Comparison of ENCODE assay signal across 9 cellular contexts in the genomic region with DNA sequence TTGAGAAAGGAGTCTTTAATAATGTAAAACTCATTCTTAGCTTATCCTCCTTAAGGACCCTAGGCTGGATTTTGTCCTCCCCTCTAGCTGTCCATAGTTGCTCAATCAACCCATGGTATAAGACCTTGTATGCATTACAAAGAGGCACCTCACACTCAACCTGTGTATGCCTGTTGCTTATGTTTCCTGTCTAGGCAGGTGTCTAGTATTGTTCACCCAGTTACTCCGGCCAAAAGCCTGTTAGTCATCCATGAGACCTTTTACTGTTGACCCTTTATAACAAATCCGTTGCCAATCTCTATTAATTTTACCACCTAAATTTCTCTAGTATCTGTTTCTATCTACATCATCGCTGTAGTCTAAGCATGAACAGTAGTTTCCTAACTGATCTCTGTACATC. TPM values are rescaled to one million over a fixed set of nuclear protein-coding genes. Genes with fewer than 3 reads are reported as not detected.
DNase-seq lines count a peak whose midpoint lies in the region; ATAC-seq and TF ChIP-seq lines count a peak whose summit lies in the region.
"Had no signal": no experiment of that assay in that cellular context is flagged by ENCODE, and none has a peak within 500 bp of the region (broad histone marks: within the 10 kb centered on the region; RNA-seq: fewer than 3 reads in every experiment).

No MANE protein-coding gene starts in this region.

- H3K36me3 Mint-ChIP-seq in WTC11 = peaks cover 3% of the 10 kb centered on the region; the same call in 1 of the 2 replicates

- peaks cover 5% of the 10 kb centered on the region; the same call in 1 of the 2 replicates for H3K9me3 Mint-ChIP-seq in WTC11
- H3K9me3 Mint-ChIP-seq: T-cell had no signal

- no peak overlapping the region for H3K4me3 Mint-ChIP-seq in WTC11
- H3K4me3 Mint-ChIP-seq: T-cell had no signal

- CTCF ChIA-PET in WTC11 (lab: Charles Lee) = no interaction called here

- ATAC-seq in GM18520 (IDR thresholded peaks at IDR 0.05; ENCODE audit: unreplicated experiment) (peak; percentile 18), GM21619 (IDR thresholded peaks at IDR 0.05; ENCODE audit: unreplicated experiment) (peak; percentile 20), HG03469 (IDR thresholded peaks at IDR 0.05; ENCODE audit: unreplicated experiment) (peak; percentile 22), WTC11 (no peak)
- ATAC-seq: T-cell had no signal

- no peak overlapping the region for H3K27ac Mint-ChIP-seq in WTC11

- DNase-seq in kidney tubule cell (ENCODE audit: low spot score) (peak; percentile 50), WTC11 (ENCODE audit: low spot score) (no peak), A172 (ENCODE audit: low spot score) (no peak), NCI-H2227 (lab: John Stamatoyannopoulos, UW; ENCODE audit: unreplicated experiment) (no peak)
- no peak for DNase-seq in stimulated activated naive CD4-positive, alpha-beta T cell treated with Interleukin-2 at 50 U/mL for 16 hours (lab: John Stamatoyannopoulos, UW)
- DNase-seq: T-cell had no signal

- H3K27me3 Mint-ChIP-seq in WTC11 (ENCODE audit: low read depth) = no peaks in the 10 kb centered on the region
- H3K27me3 Mint-ChIP-seq: T-cell had no signal

- POLR2A ChIA-PET in WTC11 (lab: Charles Lee) = no interaction called here

- TF ChIP-seq CTCF in WTC11 (IDR thresholded peaks at IDR 0.05) = no peak

- H3K4me1 Mint-ChIP-seq in WTC11 = peaks cover 26% of the 10 kb centered on the region

TF ChIP-seq in WTC11, 78 proteins besides CTCF, POLR2A, EP300 and RAD21:
- TF ChIP-seq RORB (CRISPR knock-in tag; IDR thresholded peaks at IDR 0.05) (no peak), NR3C1 (CRISPR knock-in tag; conservative IDR thresholded peaks at IDR 0.05; ENCODE audit: low read depth) (no peak), MXD4 (CRISPR knock-in tag; IDR thresholded peaks at IDR 0.05; ENCODE audit: borderline replicate concordance) (no peak), NFE2L1 (CRISPR knock-in tag; IDR thresholded peaks at IDR 0.05) (no peak), NFATC4 (CRISPR knock-in tag; IDR thresholded peaks at IDR 0.05) (no peak), ZNF423 (CRISPR knock-in tag; IDR thresholded peaks at IDR 0.05) (no peak), ZBTB21 (CRISPR knock-in tag; IDR thresholded peaks at IDR 0.05; ENCODE audit: borderline replicate concordance) (no peak), ATF1 (CRISPR knock-in tag; IDR thresholded peaks at IDR 0.05) (no peak), NFYB (CRISPR knock-in tag; conservative IDR thresholded peaks at IDR 0.05; ENCODE audit: low read depth) (no peak)
- TF ChIP-seq, protein P1, sequence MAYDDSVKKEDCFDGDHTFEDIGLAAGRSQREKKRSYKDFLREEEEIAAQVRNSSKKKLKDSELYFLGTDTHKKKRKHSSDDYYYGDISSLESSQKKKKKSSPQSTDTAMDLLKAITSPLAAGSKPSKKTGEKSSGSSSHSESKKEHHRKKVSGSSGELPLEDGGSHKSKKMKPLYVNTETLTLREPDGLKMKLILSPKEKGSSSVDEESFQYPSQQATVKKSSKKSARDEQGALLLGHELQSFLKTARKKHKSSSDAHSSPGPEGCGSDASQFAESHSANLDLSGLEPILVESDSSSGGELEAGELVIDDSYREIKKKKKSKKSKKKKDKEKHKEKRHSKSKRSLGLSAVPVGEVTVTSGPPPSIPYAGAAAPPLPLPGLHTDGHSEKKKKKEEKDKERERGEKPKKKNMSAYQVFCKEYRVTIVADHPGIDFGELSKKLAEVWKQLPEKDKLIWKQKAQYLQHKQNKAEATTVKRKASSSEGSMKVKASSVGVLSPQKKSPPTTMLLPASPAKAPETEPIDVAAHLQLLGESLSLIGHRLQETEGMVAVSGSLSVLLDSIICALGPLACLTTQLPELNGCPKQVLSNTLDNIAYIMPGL (CRISPR knock-in tag; IDR thresholded peaks at IDR 0.05) = no peak
- TF ChIP-seq, protein P2, sequence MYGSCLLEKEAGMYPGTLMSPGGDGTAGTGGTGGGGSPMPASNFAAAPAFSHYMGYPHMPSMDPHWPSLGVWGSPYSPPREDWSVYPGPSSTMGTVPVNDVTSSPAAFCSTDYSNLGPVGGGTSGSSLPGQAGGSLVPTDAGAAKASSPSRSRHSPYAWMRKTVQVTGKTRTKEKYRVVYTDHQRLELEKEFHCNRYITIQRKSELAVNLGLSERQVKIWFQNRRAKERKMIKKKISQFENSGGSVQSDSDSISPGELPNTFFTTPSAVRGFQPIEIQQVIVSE (CRISPR knock-in tag; IDR thresholded peaks at IDR 0.05; ENCODE audit: borderline replicate concordance) = no peak
- TF ChIP-seq, protein P3, sequence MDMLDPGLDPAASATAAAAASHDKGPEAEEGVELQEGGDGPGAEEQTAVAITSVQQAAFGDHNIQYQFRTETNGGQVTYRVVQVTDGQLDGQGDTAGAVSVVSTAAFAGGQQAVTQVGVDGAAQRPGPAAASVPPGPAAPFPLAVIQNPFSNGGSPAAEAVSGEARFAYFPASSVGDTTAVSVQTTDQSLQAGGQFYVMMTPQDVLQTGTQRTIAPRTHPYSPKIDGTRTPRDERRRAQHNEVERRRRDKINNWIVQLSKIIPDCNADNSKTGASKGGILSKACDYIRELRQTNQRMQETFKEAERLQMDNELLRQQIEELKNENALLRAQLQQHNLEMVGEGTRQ (CRISPR knock-in tag; IDR thresholded peaks at IDR 0.05) = no peak
- TF ChIP-seq, protein P4, sequence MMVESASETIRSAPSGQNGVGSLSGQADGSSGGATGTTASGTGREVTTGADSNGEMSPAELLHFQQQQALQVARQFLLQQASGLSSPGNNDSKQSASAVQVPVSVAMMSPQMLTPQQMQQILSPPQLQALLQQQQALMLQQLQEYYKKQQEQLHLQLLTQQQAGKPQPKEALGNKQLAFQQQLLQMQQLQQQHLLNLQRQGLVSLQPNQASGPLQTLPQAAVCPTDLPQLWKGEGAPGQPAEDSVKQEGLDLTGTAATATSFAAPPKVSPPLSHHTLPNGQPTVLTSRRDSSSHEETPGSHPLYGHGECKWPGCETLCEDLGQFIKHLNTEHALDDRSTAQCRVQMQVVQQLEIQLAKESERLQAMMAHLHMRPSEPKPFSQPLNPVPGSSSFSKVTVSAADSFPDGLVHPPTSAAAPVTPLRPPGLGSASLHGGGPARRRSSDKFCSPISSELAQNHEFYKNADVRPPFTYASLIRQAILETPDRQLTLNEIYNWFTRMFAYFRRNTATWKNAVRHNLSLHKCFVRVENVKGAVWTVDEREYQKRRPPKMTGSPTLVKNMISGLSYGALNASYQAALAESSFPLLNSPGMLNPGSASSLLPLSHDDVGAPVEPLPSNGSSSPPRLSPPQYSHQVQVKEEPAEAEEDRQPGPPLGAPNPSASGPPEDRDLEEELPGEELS (CRISPR knock-in tag; IDR thresholded peaks at IDR 0.05) = no peak
- TF ChIP-seq, protein P5, sequence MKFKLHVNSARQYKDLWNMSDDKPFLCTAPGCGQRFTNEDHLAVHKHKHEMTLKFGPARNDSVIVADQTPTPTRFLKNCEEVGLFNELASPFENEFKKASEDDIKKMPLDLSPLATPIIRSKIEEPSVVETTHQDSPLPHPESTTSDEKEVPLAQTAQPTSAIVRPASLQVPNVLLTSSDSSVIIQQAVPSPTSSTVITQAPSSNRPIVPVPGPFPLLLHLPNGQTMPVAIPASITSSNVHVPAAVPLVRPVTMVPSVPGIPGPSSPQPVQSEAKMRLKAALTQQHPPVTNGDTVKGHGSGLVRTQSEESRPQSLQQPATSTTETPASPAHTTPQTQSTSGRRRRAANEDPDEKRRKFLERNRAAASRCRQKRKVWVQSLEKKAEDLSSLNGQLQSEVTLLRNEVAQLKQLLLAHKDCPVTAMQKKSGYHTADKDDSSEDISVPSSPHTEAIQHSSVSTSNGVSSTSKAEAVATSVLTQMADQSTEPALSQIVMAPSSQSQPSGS (CRISPR knock-in tag; IDR thresholded peaks at IDR 0.05; ENCODE audit: borderline replicate concordance, low read depth) = no peak
- TF ChIP-seq, protein P6, sequence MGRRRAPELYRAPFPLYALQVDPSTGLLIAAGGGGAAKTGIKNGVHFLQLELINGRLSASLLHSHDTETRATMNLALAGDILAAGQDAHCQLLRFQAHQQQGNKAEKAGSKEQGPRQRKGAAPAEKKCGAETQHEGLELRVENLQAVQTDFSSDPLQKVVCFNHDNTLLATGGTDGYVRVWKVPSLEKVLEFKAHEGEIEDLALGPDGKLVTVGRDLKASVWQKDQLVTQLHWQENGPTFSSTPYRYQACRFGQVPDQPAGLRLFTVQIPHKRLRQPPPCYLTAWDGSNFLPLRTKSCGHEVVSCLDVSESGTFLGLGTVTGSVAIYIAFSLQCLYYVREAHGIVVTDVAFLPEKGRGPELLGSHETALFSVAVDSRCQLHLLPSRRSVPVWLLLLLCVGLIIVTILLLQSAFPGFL (CRISPR knock-in tag; IDR thresholded peaks at IDR 0.05; ENCODE audit: borderline replicate concordance) = no peak

RNA-seq across cellular contexts. Expression of a gene that starts 3.7 kb away (rescaled TPM):
- 20.7 to 27.5 TPM (median 26.7 TPM) in 3 replicates for total RNA-seq in WTC11 (2021)
- 50.8 and 54.0 TPM in 2 replicates for total RNA-seq in A172 (2014; rRNA removed; shearing (Covaris generic))
